Comparison of ENCODE assay signal across 10 cellular contexts in genomic region chr9:37966443-37967271, GRCh38.
DNase-seq lines count a peak whose midpoint lies in the region; ATAC-seq and TF ChIP-seq lines count a peak whose summit lies in the region.
"Had no signal": no experiment of that assay in that cellular context is flagged by ENCODE, and none has a peak within 500 bp of the region (broad histone marks: within the 10 kb centered on the region; RNA-seq: fewer than 3 reads in every experiment).

No MANE protein-coding gene starts in this region.

- no peak overlapping the region for H2BK120ac ChIP-seq in trophoblast cell (ENCODE audit: insufficient read depth, low read length, poor library complexity)

- H3K18ac ChIP-seq in trophoblast cell (ENCODE audit: low read length) = no peak overlapping the region

- H3K27me3 ChIP-seq in trophoblast cell (ENCODE audit: insufficient read depth, low read length) = no peaks in the 10 kb centered on the region

- no peaks in the 10 kb centered on the region for H3K9me3 ChIP-seq in trophoblast cell (ENCODE audit: insufficient read depth, low read depth, low read length)

- no peak overlapping the region for H4K8ac ChIP-seq in trophoblast cell (ENCODE audit: low read depth, low read length)

- H3K4me2 ChIP-seq in trophoblast cell (ENCODE audit: low read length) = no peak overlapping the region

- POLR2A ChIA-PET in T-cell (lab: Charles Lee) = interaction anchor here in 1 of 2 donors (0.6 kb wide), 2 partner anchors 211 to 333 kb away, joined by 3 to 4 read pairs; no protein-coding TSS in a partner anchor

- H4K12ac ChIP-seq in trophoblast cell (ENCODE audit: low read depth, low read length) = no peak overlapping the region

- no peak overlapping the region for H2AK5ac ChIP-seq in trophoblast cell (ENCODE audit: low read length)

- no peak overlapping the region for H3K4me3 Mint-ChIP-seq in T-cell
- H3K4me3 Mint-ChIP-seq: CD4-positive, CD25-positive, alpha-beta regulatory T cell had no signal

- no peaks in the 10 kb centered on the region for H3K27me3 Mint-ChIP-seq in T-cell

- H3K4me3 ChIP-seq in epithelial cell of proximal tubule (ENCODE audit: low read depth, low read length) = no peak overlapping the region
- no peak overlapping the region for H3K4me3 ChIP-seq in trophoblast cell (ENCODE audit: low read depth, low read length)

- DNase-seq in EL = peak; percentile 27
- peak; percentile 55 for DNase-seq in LHCN-M2 (ENCODE audit: low read depth)
- DNase-seq in epithelial cell of proximal tubule (ENCODE audit: low read depth) = peak; percentile 89
- no peak for DNase-seq in trophoblast cell
- no peak for DNase-seq in T-cell
- no peak for DNase-seq in GM13976 (ENCODE audit: low spot score)
- DNase-seq in putamen (ENCODE audit: low spot score) = no peak
- DNase-seq: activated CD4-positive, CD25-positive, alpha-beta regulatory T cell; CD4-positive, CD25-positive, alpha-beta regulatory T cell had no signal

- H3K14ac ChIP-seq in trophoblast cell (ENCODE audit: low read length) = no peak overlapping the region

- CTCF ChIA-PET in T-cell (lab: Charles Lee) = interaction anchor here in 1 of 2 donors (0.6 kb wide), 1 partner anchor 83 kb away, joined by 3 read pairs; no protein-coding TSS in a partner anchor

- no peak overlapping the region for H3K27ac ChIP-seq in trophoblast cell (ENCODE audit: low read depth, low read length)

- no peaks in the 10 kb centered on the region for H3K79me2 ChIP-seq in trophoblast cell (ENCODE audit: control insufficient read depth, insufficient read depth, low read length, poor library complexity)

- H2BK12ac ChIP-seq in trophoblast cell (ENCODE audit: low read length) = no peak overlapping the region

- H3K36me3 Mint-ChIP-seq in T-cell = no peaks in the 10 kb centered on the region
- H3K36me3 Mint-ChIP-seq: CD4-positive, CD25-positive, alpha-beta regulatory T cell had no signal

- no peak for TF ChIP-seq CTCF in epithelial cell of proximal tubule (conservative IDR thresholded peaks at IDR 0.05; ENCODE audit: low read depth, low read length)
- no peak for TF ChIP-seq CTCF in GM13976 (IDR thresholded peaks at IDR 0.05; ENCODE audit: borderline replicate concordance, control extremely low read depth, extremely low read depth, insufficient read depth, missing control alignments)

- no peak overlapping the region for H2BK5ac ChIP-seq in trophoblast cell (ENCODE audit: low read depth, low read length, poor library complexity)

- H3K4me1 ChIP-seq in trophoblast cell (ENCODE audit: control insufficient read depth in 1 of 2, insufficient read depth in 2 of 2, low read length in 2 of 2) = peaks cover 13 to 19% of the 10 kb centered on the region in 2 experiments

- H2AFZ ChIP-seq in trophoblast cell (ENCODE audit: insufficient read depth, low read length, poor library complexity) = no peak overlapping the region

- ATAC-seq in T-cell (replicated peaks in 1 of 4) (no peak), GM21526 (IDR thresholded peaks at IDR 0.05; ENCODE audit: low FRiP score, unreplicated experiment) (no peak)

- no peak overlapping the region for H3K4ac ChIP-seq in trophoblast cell (ENCODE audit: low read depth, low read length)

- H3K36me3 ChIP-seq in trophoblast cell (ENCODE audit: control insufficient read depth in 1 of 2, insufficient read depth in 2 of 2, low read length in 2 of 2) = peaks cover 33 to 52% of the 10 kb centered on the region in 2 experiments

- H3K9me3 Mint-ChIP-seq in T-cell = no peaks in the 10 kb centered on the region
- H3K9me3 Mint-ChIP-seq: CD4-positive, CD25-positive, alpha-beta regulatory T cell had no signal

- in situ Hi-C loops in GM13976 (cut with MboI; ENCODE audit: low sequenced_read_pairs, unreplicated experiment) = no loop called here

- no peaks in the 10 kb centered on the region for H3K79me1 ChIP-seq in trophoblast cell (ENCODE audit: low read length)

- peak overlapping the region; percentile 14 for H3K23ac ChIP-seq in trophoblast cell (ENCODE audit: low read length)

- no peak overlapping the region for H3K9ac ChIP-seq in trophoblast cell (ENCODE audit: low read length)

- no peaks in the 10 kb centered on the region for H3K4me1 Mint-ChIP-seq in T-cell
- H3K4me1 Mint-ChIP-seq: CD4-positive, CD25-positive, alpha-beta regulatory T cell had no signal

- no CpG with 5 or more reads among the region's 9 CpGs for WGBS in trophoblast cell (ENCODE audit: extremely low coverage, insufficient coverage, insufficient read length)

- peak overlapping the region in 1 of 2 donors; percentile 28 for H3K27ac Mint-ChIP-seq in T-cell
- H3K27ac Mint-ChIP-seq: CD4-positive, CD25-positive, alpha-beta regulatory T cell had no signal

- no peak overlapping the region for H4K91ac ChIP-seq in trophoblast cell (ENCODE audit: low read depth, low read length)

Comparison
In these comparisons a context has a peak if more than half of its experiments do, and no peak if none do; other contexts are left out.
1. DNase-seq: peak in EL (single experiment), LHCN-M2 (single experiment) and epithelial cell of proximal tubule (single experiment); none in trophoblast cell (0 of 2), T-cell (0 of 34), GM13976 (single experiment) and putamen (single experiment).